ENCODE assay signal across 8 cellular contexts in genomic region chr2:151973901-151974199, GRCh38.
DNase-seq lines count a peak whose midpoint lies in the region; ATAC-seq, FAIRE-seq and TF ChIP-seq lines count a peak whose summit lies in the region.

No MANE protein-coding gene starts in this region.

- H3K4me3 ChIP-seq in bronchial epithelial cell (ENCODE audit: low read depth, low read length), result no peak overlapping the region

- H3K36me3 ChIP-seq in bronchial epithelial cell (ENCODE audit: control insufficient read depth, insufficient read depth, low read length), result no peaks in the 10 kb centered on the region

- no peaks in the 10 kb centered on the region for H3K27me3 ChIP-seq in bronchial epithelial cell (ENCODE audit: control insufficient read depth, insufficient read depth, low read length)

- ATAC-seq in HG02981 (IDR thresholded peaks at IDR 0.05; ENCODE audit: unreplicated experiment) (no peak), HG03460 (IDR thresholded peaks at IDR 0.05; ENCODE audit: unreplicated experiment) (no peak)

- TF ChIP-seq CTCF in bronchial epithelial cell (IDR thresholded peaks at IDR 0.05; ENCODE audit: insufficient read depth, low read length, severe bottlenecking), result no peak

- FAIRE-seq in bronchial epithelial cell (lab: Jason Lieb, UNC), result peak; percentile 72

- DNase-seq in DMS53 (lab: John Stamatoyannopoulos, UW), result peak; percentile 65
- peak; percentile 77 for DNase-seq in NCI-H1694 treated with DMSO at 0.1 percent for 48 hours (lab: John Stamatoyannopoulos, UW)
- DNase-seq in bronchial epithelial cell (ENCODE audit: low read depth), result peak; percentile 30
- DNase-seq in islet precursor cell, result peak; percentile 93
- no peak for DNase-seq in stimulated activated CD4-positive, alpha-beta T cell treated with anti-CD3 and anti-CD28 coated beads, Interleukin-2, amount 100 ng/mL, for 48 hours
- DNase-seq in germinal center (ENCODE audit: low spot score), result no peak

Comparison
In these comparisons a context has a peak if more than half of its experiments do, and no peak if none do; other contexts are left out.
1. DNase-seq: peak in DMS53 (single experiment), NCI-H1694 treated with DMSO at 0.1 percent for 48 hours (single experiment), bronchial epithelial cell (single experiment) and islet precursor cell (single experiment); none in stimulated activated CD4-positive, alpha-beta T cell treated with anti-CD3 and anti-CD28 coated beads, Interleukin-2, amount 100 ng/mL, for 48 hours (0 of 2) and germinal center (single experiment).